Comparison of ENCODE assay signal across 1 cellular context in the genomic region with DNA sequence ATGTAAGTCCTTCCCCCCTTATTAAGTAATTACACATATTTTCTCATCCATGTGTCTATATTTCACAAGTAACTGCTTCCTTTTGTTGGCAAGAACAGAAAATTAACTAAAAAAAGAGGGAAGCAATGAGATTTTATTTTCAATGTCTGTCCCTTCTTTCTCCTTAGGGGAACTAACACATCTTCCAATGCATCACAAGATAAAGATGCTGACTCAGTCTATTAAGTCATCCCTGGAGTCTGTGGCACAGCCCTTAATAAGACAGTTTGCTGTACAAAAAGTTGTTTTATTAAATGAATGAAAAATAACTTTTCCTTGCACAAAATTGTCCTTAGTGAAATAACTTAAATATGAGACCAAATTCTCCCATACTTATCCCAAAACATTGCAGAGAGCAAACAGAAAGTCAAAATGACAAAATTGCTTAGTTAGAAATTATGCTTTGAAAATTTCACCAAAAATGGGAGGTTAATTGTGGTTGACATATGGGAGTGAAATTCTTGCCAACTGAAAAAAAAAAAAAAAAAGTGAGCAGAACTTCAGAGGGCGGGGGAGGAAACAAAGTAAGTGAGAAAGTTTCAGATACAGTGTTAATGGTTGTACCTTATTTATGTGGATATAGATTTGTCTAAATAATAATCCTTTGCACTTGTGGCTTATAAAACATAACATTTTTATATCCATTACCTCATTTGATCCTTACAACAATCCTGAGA.
TF ChIP-seq lines count a peak whose summit lies in the region.

No MANE protein-coding gene starts in this region.

TF ChIP-seq in HEK293, 187 proteins besides CTCF, POLR2A, EP300 and RAD21 (continued from another document):
- TF ChIP-seq, protein P1, sequence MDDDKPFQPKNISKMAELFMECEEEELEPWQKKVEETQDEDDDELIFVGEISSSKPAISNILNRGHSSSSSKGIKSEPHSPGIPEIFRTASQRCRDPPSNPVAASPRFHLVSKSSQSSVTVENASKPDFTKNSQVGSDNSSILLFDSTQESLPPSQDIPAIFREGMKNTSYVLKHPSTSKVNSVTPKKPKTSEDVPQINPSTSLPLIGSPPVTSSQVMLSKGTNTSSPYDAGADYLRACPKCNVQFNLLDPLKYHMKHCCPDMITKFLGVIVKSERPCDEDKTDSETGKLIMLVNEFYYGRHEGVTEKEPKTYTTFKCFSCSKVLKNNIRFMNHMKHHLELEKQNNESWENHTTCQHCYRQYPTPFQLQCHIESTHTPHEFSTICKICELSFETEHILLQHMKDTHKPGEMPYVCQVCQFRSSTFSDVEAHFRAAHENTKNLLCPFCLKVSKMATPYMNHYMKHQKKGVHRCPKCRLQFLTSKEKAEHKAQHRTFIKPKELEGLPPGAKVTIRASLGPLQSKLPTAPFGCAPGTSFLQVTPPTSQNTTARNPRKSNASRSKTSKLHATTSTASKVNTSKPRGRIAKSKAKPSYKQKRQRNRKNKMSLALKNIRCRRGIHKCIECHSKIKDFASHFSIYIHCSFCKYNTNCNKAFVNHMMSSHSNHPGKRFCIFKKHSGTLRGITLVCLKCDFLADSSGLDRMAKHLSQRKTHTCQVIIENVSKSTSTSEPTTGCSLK (tag by site-specific recombination; IDR thresholded peaks at IDR 0.05), result no peak
- TF ChIP-seq, protein P2, sequence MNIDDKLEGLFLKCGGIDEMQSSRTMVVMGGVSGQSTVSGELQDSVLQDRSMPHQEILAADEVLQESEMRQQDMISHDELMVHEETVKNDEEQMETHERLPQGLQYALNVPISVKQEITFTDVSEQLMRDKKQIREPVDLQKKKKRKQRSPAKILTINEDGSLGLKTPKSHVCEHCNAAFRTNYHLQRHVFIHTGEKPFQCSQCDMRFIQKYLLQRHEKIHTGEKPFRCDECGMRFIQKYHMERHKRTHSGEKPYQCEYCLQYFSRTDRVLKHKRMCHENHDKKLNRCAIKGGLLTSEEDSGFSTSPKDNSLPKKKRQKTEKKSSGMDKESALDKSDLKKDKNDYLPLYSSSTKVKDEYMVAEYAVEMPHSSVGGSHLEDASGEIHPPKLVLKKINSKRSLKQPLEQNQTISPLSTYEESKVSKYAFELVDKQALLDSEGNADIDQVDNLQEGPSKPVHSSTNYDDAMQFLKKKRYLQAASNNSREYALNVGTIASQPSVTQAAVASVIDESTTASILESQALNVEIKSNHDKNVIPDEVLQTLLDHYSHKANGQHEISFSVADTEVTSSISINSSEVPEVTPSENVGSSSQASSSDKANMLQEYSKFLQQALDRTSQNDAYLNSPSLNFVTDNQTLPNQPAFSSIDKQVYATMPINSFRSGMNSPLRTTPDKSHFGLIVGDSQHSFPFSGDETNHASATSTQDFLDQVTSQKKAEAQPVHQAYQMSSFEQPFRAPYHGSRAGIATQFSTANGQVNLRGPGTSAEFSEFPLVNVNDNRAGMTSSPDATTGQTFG (tag by site-specific recombination; IDR thresholded peaks at IDR 0.05; ENCODE audit: borderline replicate concordance), result no peak
- TF ChIP-seq ZNF473 (tag by site-specific recombination; IDR thresholded peaks at IDR 0.05), result no peak
- 0 out of 2 replicates have a peak, but pooled peaks have one; percentile 12 for TF ChIP-seq IKZF3 (tag by site-specific recombination; IDR thresholded peaks at IDR 0.05)
- no peak for TF ChIP-seq ZNF146 (tag by site-specific recombination; IDR thresholded peaks at IDR 0.05)
- TF ChIP-seq, protein P3, sequence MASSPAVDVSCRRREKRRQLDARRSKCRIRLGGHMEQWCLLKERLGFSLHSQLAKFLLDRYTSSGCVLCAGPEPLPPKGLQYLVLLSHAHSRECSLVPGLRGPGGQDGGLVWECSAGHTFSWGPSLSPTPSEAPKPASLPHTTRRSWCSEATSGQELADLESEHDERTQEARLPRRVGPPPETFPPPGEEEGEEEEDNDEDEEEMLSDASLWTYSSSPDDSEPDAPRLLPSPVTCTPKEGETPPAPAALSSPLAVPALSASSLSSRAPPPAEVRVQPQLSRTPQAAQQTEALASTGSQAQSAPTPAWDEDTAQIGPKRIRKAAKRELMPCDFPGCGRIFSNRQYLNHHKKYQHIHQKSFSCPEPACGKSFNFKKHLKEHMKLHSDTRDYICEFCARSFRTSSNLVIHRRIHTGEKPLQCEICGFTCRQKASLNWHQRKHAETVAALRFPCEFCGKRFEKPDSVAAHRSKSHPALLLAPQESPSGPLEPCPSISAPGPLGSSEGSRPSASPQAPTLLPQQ (tag by site-specific recombination; IDR thresholded peaks at IDR 0.05), result no peak
